In the genomic region with DNA sequence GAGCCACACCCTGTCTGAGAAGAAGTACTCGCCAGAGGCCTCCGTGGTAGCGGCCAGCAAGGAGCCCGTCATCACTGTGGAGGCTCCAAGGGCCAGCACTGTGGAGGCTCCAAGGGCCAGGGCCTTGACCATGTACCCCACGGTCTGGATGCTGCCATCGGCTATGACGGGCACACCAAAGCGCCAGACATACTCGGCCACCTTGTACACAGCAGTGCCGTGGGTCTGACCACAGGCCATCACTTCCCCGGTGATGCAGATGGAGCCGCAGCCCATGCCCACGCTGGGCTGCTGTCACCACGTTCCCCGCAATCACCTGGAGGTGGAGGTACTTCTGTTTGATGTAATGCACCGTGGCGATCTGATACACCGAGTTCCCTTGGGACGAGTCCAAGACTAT, we compare ENCODE assay signal across 35 cellular contexts.
DNase-seq lines count a peak whose midpoint lies in the region; ATAC-seq, FAIRE-seq and TF ChIP-seq lines count a peak whose summit lies in the region.
"Had no signal": no experiment of that assay in that cellular context is flagged by ENCODE, and none has a peak within 500 bp of the region (broad histone marks: within the 10 kb centered on the region; RNA-seq: fewer than 3 reads in every experiment).

No MANE protein-coding gene starts in this region.

- H3K4me3 ChIP-seq in K562 (no peak overlapping the region), bronchial epithelial cell (ENCODE audit: low read depth, low read length) (no peak overlapping the region), tibial nerve (no peak overlapping the region)
- H3K4me3 ChIP-seq: A549; BLaER1; BLaER1 treated with 17β-estradiol and CSF1 and Interleukin-3, amounts not matched to agents 10 nM and 100 nM had no signal

- H3K27ac ChIP-seq in K562 (ENCODE audit: extremely low read depth, low read depth, low read length) (no peak overlapping the region), tibial nerve (no peak overlapping the region)
- H3K27ac ChIP-seq: 22Rv1; A549; BLaER1; BLaER1 treated with 17β-estradiol and CSF1 and Interleukin-3, amounts not matched to agents 10 nM and 100 nM; C4-2B had no signal

- no peaks in the 10 kb centered on the region; the same call in 1 of the 2 replicates for H3K9me3 ChIP-seq in K562 (replicated peaks; ENCODE audit: control insufficient read depth, insufficient read depth, low read depth, low read length)
- H3K9me3 ChIP-seq in tibial nerve = peaks cover 0 to 3% (median 0%) of the 10 kb centered on the region in 4 donors
- H3K9me3 ChIP-seq: A549, BE2C had no signal

- H3K4me3 Mint-ChIP-seq in chondrocyte (ENCODE audit: unreplicated experiment) = no peak overlapping the region
- H3K4me3 Mint-ChIP-seq in activated naive CD4-positive, alpha-beta T cell treated with anti-CD3 and anti-CD28 coated beads for 36 hours = no peak overlapping the region
- H3K4me3 Mint-ChIP-seq: B cell; CD14-positive monocyte; CD4-positive, alpha-beta memory T cell; CD4-positive, alpha-beta T cell; CD4-positive, CD25-positive, alpha-beta regulatory T cell; CD8-positive, alpha-beta memory T cell; CD8-positive, alpha-beta T cell had no signal

- peak overlapping the region; percentile 84; the same call in 1 of the 2 replicates for H2AFZ ChIP-seq in K562 (ENCODE audit: low read depth, low read length)

- H3K9me1 ChIP-seq in K562 (ENCODE audit: control insufficient read depth, insufficient read depth, low read length) = no peaks in the 10 kb centered on the region

- H3K9ac ChIP-seq in K562 (ENCODE audit: insufficient read depth in 1 of 2, low read depth in 2 of 2, low read length in 2 of 2) = no peak overlapping the region
- H3K9ac ChIP-seq: BLaER1; BLaER1 treated with 17β-estradiol and CSF1 and Interleukin-3, amounts not matched to agents 10 nM and 100 nM had no signal

- in situ Hi-C loops in K562 (cut with MboI) = no loop called here

- TF ChIP-seq POLR2A in K562 (conservative IDR thresholded peaks at IDR 0.05) = no peak
- TF ChIP-seq POLR2A in tibial nerve (IDR thresholded peaks at IDR 0.05) = no peak

- no peak overlapping the region for H3K27ac Mint-ChIP-seq in chondrocyte (ENCODE audit: unreplicated experiment)
- no peak overlapping the region for H3K27ac Mint-ChIP-seq in activated naive CD4-positive, alpha-beta T cell treated with anti-CD3 and anti-CD28 coated beads for 36 hours
- H3K27ac Mint-ChIP-seq: B cell; CD14-positive monocyte; CD4-positive, alpha-beta memory T cell; CD4-positive, alpha-beta T cell; CD4-positive, CD25-positive, alpha-beta regulatory T cell; CD8-positive, alpha-beta memory T cell; CD8-positive, alpha-beta T cell had no signal

- H3K27me3 Mint-ChIP-seq in chondrocyte (ENCODE audit: low read depth) = no peaks in the 10 kb centered on the region
- no peaks in the 10 kb centered on the region for H3K27me3 Mint-ChIP-seq in activated naive CD4-positive, alpha-beta T cell treated with anti-CD3 and anti-CD28 coated beads for 36 hours (ENCODE audit: low read depth)
- H3K27me3 Mint-ChIP-seq: B cell; CD4-positive, alpha-beta memory T cell; CD4-positive, alpha-beta T cell; CD4-positive, CD25-positive, alpha-beta regulatory T cell; CD8-positive, alpha-beta memory T cell had no signal

- H3K79me2 ChIP-seq in K562 (ENCODE audit: control insufficient read depth, insufficient read depth, low read length) = peaks cover 6% of the 10 kb centered on the region; the same call in 1 of the 3 replicates

- no peaks in the 10 kb centered on the region for H3K27me3 ChIP-seq in K562 (ENCODE audit: control insufficient read depth in 2 of 2, insufficient read depth in 2 of 2, low read length in 2 of 2)
- no peaks in the 10 kb centered on the region for H3K27me3 ChIP-seq in bronchial epithelial cell (ENCODE audit: control insufficient read depth, insufficient read depth, low read length)
- no peaks in the 10 kb centered on the region for H3K27me3 ChIP-seq in tibial nerve
- H3K27me3 ChIP-seq: BE2C had no signal

- FAIRE-seq in K562 (lab: Jason Lieb, UNC) = no peak
- peak; percentile 47 for FAIRE-seq in bronchial epithelial cell (lab: Jason Lieb, UNC)
- FAIRE-seq: A204.1, A549, D721Med had no signal

- DNase-seq in K562 (ENCODE audit: extremely low read depth in 1 of 4, low spot score in 3 of 4) (no peak), bronchial epithelial cell (ENCODE audit: low read depth) (no peak), chondrocyte (ENCODE audit: low spot score) (peak; percentile 81), tibial nerve (ENCODE audit: low spot score in 2 of 2) (no peak)
- no peak for DNase-seq in activated naive CD4-positive, alpha-beta T cell treated with anti-CD3 and anti-CD28 coated beads for 36 hours
- DNase-seq: 8988T; ACHN; AML-193; BE2C; C1 segment of cervical spinal cord; Caco-2; Calu3; CD4-positive, alpha-beta memory T cell; CD4-positive, alpha-beta T cell; CD4-positive, CD25-positive, alpha-beta regulatory T cell; CD8-positive, alpha-beta memory T cell; CD8-positive, alpha-beta T cell; COR-L47; DMS 273 treated with DMSO at 0.1 percent for 48 hours; DMS153; DMS53; DMS79; DMS79 treated with DMSO at 0.1 percent for 48 hours; DND-41; EL had no signal

- BruUV-seq in K562 (replicated peaks; lab: Mats Ljungman, UMichigan) = no TSS peak

- H3K4me1 ChIP-seq in K562 (replicated peaks in 1 of 2; ENCODE audit: control insufficient read depth in 2 of 2, insufficient read depth in 2 of 2, low read length in 2 of 2) (peaks cover 0 to 5% of the 10 kb centered on the region in 2 experiments; a peak in 1 of 5 replicates), tibial nerve (no peaks in the 10 kb centered on the region)
- H3K4me1 ChIP-seq: A549; BE2C; BLaER1; BLaER1 treated with 17β-estradiol and CSF1 and Interleukin-3, amounts not matched to agents 10 nM and 100 nM; Caco-2 had no signal

- no peaks in the 10 kb centered on the region for H4K20me1 ChIP-seq in K562 (replicated peaks; ENCODE audit: control insufficient read depth, insufficient read depth, low read length)
- H4K20me1 ChIP-seq: BLaER1; BLaER1 treated with 17β-estradiol and CSF1 and Interleukin-3, amounts not matched to agents 10 nM and 100 nM had no signal

- no peaks in the 10 kb centered on the region for H3K36me3 Mint-ChIP-seq in chondrocyte (ENCODE audit: low read depth)
- H3K36me3 Mint-ChIP-seq in activated naive CD4-positive, alpha-beta T cell treated with anti-CD3 and anti-CD28 coated beads for 36 hours (ENCODE audit: low read depth) = no peaks in the 10 kb centered on the region
- H3K36me3 Mint-ChIP-seq: CD14-positive monocyte; CD8-positive, alpha-beta memory T cell; CD8-positive, alpha-beta T cell had no signal

- H3K4me2 ChIP-seq in K562 (ENCODE audit: insufficient read depth, low read length) = peak overlapping the region; percentile 68
- H3K4me2 ChIP-seq: A549; BLaER1; BLaER1 treated with 17β-estradiol and CSF1 and Interleukin-3, amounts not matched to agents 10 nM and 100 nM had no signal

- no peaks in the 10 kb centered on the region for H3K36me3 ChIP-seq in K562 (ENCODE audit: control insufficient read depth, insufficient read depth, low read length)
- H3K36me3 ChIP-seq in bronchial epithelial cell (ENCODE audit: control insufficient read depth, insufficient read depth, low read length) = no peaks in the 10 kb centered on the region
- H3K36me3 ChIP-seq in tibial nerve = no peaks in the 10 kb centered on the region
- H3K36me3 ChIP-seq: BE2C; BLaER1; BLaER1 treated with 17β-estradiol and CSF1 and Interleukin-3, amounts not matched to agents 10 nM and 100 nM had no signal

- peaks cover 33% of the 10 kb centered on the region for H3K9me3 Mint-ChIP-seq in chondrocyte (ENCODE audit: low read depth)
- H3K9me3 Mint-ChIP-seq in activated naive CD4-positive, alpha-beta T cell treated with anti-CD3 and anti-CD28 coated beads for 36 hours = peaks cover 7% of the 10 kb centered on the region
- H3K9me3 Mint-ChIP-seq: CD8-positive, alpha-beta T cell had no signal

- CTCF ChIA-PET in K562 (lab: Yijun Ruan, JAX; ENCODE audit: low intra/inter-chr PET ratio) = no interaction called here
- CTCF ChIA-PET in activated naive CD4-positive, alpha-beta T cell treated with anti-CD3 and anti-CD28 coated beads for 36 hours (lab: Charles Lee) = no interaction called here

- intact Hi-C loops in K562 (cut with micrococcal nuclease) = no loop called here
- intact Hi-C loops in activated naive CD4-positive, alpha-beta T cell treated with anti-CD3 and anti-CD28 coated beads for 36 hours (cut with micrococcal nuclease) = no loop called here

- TF ChIP-seq EP300 in K562 (IDR thresholded peaks at IDR 0.05; ENCODE audit: low read length) = no peak
- TF ChIP-seq EP300 in tibial nerve (IDR thresholded peaks at IDR 0.05) = no peak

- ATAC-seq in K562 (no peak), GM21390 (IDR thresholded peaks at IDR 0.05; ENCODE audit: unreplicated experiment) (no peak)
- ATAC-seq: A549; CD8-positive, alpha-beta T cell had no signal

- no peak for TF ChIP-seq RAD21 in K562 (CRISPR knock-in tag; conservative IDR thresholded peaks at IDR 0.05 in 1 of 2, IDR thresholded peaks at IDR 0.05 in 1 of 2)

- POLR2A ChIA-PET in K562 (lab: Yijun Ruan, JAX) = no interaction called here

- no peaks in the 10 kb centered on the region for H3K4me1 Mint-ChIP-seq in chondrocyte (ENCODE audit: low read depth)
- no peaks in the 10 kb centered on the region for H3K4me1 Mint-ChIP-seq in activated naive CD4-positive, alpha-beta T cell treated with anti-CD3 and anti-CD28 coated beads for 36 hours (ENCODE audit: low read depth)
- H3K4me1 Mint-ChIP-seq: B cell; CD14-positive monocyte; CD4-positive, alpha-beta memory T cell; CD8-positive, alpha-beta memory T cell had no signal

- 67% methylated on average over 6 of the region's 19 CpGs for WGBS in K562 (ENCODE audit: insufficient coverage, low coverage, missing lambda C conversion rate)
- 92% methylated on average over 18 of the region's 19 CpGs; no CpG with 5 or more reads in 1 of the 2 donors for WGBS in tibial nerve, 2 donors

- TF ChIP-seq CTCF in K562 (IDR thresholded peaks at IDR 0.05 in 2 of 3, conservative IDR thresholded peaks at IDR 0.05 in 1 of 3; ENCODE audit: insufficient read depth in 2 of 3, low read depth in 1 of 3, low read length in 3 of 3) (no peak), bronchial epithelial cell (IDR thresholded peaks at IDR 0.05; ENCODE audit: insufficient read depth, low read length, severe bottlenecking) (no peak), chondrocyte (IDR thresholded peaks at IDR 0.05) (no peak), tibial nerve (IDR thresholded peaks at IDR 0.05) (no peak)

TF ChIP-seq in K562, 482 proteins besides CTCF, POLR2A, EP300 and RAD21 (continues in another document):
- no peak for TF ChIP-seq GABPB2 (CRISPR knock-in tag; conservative IDR thresholded peaks at IDR 0.05)
